In the genomic region with DNA sequence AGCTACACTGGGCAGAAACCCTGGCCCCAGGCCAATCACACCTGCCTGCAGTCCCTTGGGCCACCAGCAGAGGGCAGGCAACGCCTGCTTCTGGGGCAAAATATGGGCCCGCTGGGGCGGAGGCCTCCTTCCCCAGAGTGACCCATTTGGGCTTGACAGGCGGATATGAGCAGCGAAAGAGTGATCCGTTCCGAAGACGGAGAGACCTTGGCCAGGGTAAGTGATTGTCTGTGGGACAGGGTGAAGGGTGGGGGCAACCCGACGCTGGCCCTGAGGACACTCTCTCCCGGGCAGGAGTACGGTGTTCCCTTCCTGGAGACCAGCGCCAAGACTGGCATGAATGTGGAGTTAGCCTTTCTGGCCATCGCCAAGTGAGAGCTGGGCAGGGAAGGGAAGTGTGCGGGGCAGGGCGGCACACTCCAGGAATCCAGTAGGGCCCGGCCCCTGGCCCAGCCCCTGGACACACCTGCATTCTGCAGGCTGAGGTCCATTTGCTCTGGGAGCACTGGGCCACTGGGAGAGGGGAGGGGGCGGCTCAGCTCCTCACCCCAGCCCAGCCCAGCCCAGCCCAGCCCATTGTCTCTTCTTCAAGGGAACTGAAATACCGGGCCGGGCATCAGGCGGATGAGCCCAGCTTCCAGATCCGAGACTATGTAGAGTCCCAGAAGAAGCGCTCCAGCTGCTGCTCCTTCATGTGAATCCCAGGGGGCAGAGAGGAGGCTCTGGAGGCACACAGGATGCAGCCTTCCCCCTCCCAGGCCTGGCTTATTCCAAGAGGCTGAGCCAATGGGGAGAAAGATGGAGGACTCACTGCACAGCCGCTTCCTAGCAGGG, we compare ENCODE assay signal across 8 cellular contexts. TPM values are rescaled to one million over a fixed set of nuclear protein-coding genes. Genes with fewer than 3 reads are reported as not detected.
DNase-seq lines count a peak whose midpoint lies in the region; ATAC-seq and TF ChIP-seq lines count a peak whose summit lies in the region.

No MANE protein-coding gene starts in this region.

- H3K36me3 ChIP-seq in H7 (replicated peaks; ENCODE audit: control insufficient read depth, insufficient read depth, low read length) (no peaks in the 10 kb centered on the region), mucosa of rectum (ENCODE audit: control insufficient read depth in 2 of 2, insufficient read depth in 2 of 2, low read length in 2 of 2) (no peaks in the 10 kb centered on the region)

- H3K4me1 ChIP-seq in mucosa of rectum (ENCODE audit: control insufficient read depth in 2 of 2, insufficient read depth in 2 of 2, low read length in 2 of 2) = peaks cover 31 to 40% of the 10 kb centered on the region in 2 donors

- H3K9ac ChIP-seq in mucosa of rectum (ENCODE audit: low read depth in 1 of 2, low read length in 2 of 2) = peak overlapping the region; percentile 66

- peaks cover 8% of the 10 kb centered on the region for H3K27me3 ChIP-seq in H7 (ENCODE audit: control insufficient read depth, insufficient read depth, low read length)
- H3K27me3 ChIP-seq in mucosa of rectum (ENCODE audit: control insufficient read depth in 2 of 2, insufficient read depth in 2 of 2, low read length in 2 of 2) = no peaks in the 10 kb centered on the region

- DNase-seq in AG20443 (ENCODE audit: low spot score) (peak; percentile 88), H7 (peak; percentile 96), NCI-H774 (lab: John Stamatoyannopoulos, UW) (peak; percentile 78), activated T-cell treated with anti-CD3 and anti-CD28 coated beads for 1 hour (ENCODE audit: low read depth) (peak; percentile 82), epithelial cell of proximal tubule (ENCODE audit: low read depth) (no peak)
- DNase-seq in stimulated activated CD8-positive, alpha-beta memory T cell treated with anti-CD3 and anti-CD28 coated beads, Interleukin-4, amount 100 ng/mL, for 4 hours (ENCODE audit: low read depth in 2 of 2, low spot score in 1 of 2) = peak; percentile 57 to 70

- H3K27ac ChIP-seq in mucosa of rectum (ENCODE audit: low read depth in 2 of 2, low read length in 2 of 2) = peak overlapping the region; percentile 72 to 79

- H3K4me3 ChIP-seq in H7 (ENCODE audit: insufficient read depth, low read depth, low read length) = peak overlapping the region; percentile 29; the same call in 1 of the 2 replicates
- H3K4me3 ChIP-seq in epithelial cell of proximal tubule (ENCODE audit: low read depth, low read length) = peak overlapping the region; percentile 52
- peak overlapping the region; percentile 60 to 61 for H3K4me3 ChIP-seq in mucosa of rectum (ENCODE audit: low read length in 2 of 2)

- H3K9me3 ChIP-seq in mucosa of rectum (ENCODE audit: control insufficient read depth in 2 of 2, low read length in 2 of 2) = no peaks in the 10 kb centered on the region

- TF ChIP-seq CTCF in epithelial cell of proximal tubule (conservative IDR thresholded peaks at IDR 0.05; ENCODE audit: low read depth, low read length) = peak; percentile 100

- no peak for ATAC-seq in GM18873 (IDR thresholded peaks at IDR 0.05; ENCODE audit: low FRiP score, unreplicated experiment)

RNA-seq across cellular contexts. Expression of a gene that starts 3.5 kb away (rescaled TPM):
- 63.1 and 79.1 TPM in 2 replicates for total RNA-seq in H7 (2014; rRNA removed; shearing (Covaris generic))
- 45.1 and 64.6 TPM in 2 replicates for total RNA-seq in epithelial cell of proximal tubule

RNA-seq across cellular contexts. Expression of a gene that starts 7.9 kb away (rescaled TPM):
- 2.5 and 3.5 TPM in 2 replicates for total RNA-seq in H7 (2014; rRNA removed; shearing (Covaris generic))
- 0.14 TPM in 1 of 2 replicates, not detected in the other for total RNA-seq in epithelial cell of proximal tubule

RNA-seq across cellular contexts. Expression of a gene that starts 31.2 kb away (rescaled TPM):
- 47.9 and 73.3 TPM in 2 replicates for total RNA-seq in H7 (2014; rRNA removed; shearing (Covaris generic))
- total RNA-seq in epithelial cell of proximal tubule = 18.2 and 24.5 TPM in 2 replicates

RNA-seq across cellular contexts. Expression of a gene that starts 32.2 kb away (rescaled TPM):
- total RNA-seq in H7 (2014; rRNA removed; shearing (Covaris generic)) = not detected in 2 replicates
- not detected in 2 replicates for total RNA-seq in epithelial cell of proximal tubule
